Comparison of ENCODE assay signal across 8 cellular contexts in the genomic region with DNA sequence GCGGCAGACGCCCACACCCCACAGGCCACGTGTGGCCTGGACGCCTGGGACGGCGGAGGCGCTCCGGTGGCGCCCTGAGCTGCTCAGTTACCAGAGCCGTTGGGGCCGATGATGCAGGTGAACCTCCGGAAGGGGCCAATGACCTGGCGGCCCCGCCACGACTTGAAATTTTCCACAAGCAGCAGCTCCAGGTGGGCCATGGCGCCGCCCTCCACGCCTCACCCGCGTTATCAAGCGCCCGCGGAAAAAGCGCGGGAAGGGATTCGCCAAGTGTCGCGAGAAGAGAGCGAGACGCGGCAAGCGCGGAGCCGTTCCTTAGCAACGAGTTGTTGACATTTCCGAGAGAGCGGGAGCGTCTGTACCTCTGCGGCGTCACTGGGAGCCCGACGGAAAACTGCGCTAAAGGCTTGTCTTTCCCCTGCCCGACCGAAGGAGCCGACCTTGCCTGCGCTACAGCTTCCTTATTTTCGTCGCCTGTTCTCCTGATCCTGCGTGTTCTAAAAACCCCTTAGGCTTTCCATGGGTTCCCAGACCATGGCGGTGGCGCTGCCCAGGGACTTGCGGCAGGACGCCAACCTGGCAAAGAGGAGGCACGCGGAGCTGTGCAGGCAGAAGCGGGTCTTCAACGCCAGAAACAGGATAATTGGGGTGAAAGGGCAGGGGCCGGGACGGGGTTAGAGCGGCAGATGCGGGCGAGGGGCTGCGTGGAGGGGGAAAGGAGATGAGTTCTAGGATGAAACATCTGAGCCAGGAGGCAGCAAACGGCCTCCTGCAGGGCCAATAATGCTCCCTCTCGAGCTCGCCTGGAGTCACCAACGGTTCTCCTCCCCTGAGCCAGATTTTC. TPM values are rescaled to one million over a fixed set of nuclear protein-coding genes. Genes with fewer than 3 reads are reported as not detected.
DNase-seq lines count a peak whose midpoint lies in the region; TF ChIP-seq lines count a peak whose summit lies in the region.

Gene RIBC2 (plus strand): TSS at position 326 of the 844 bp plus-strand sequence. CDS start 194 bp downstream, at position 520.
Gene SMC1B (minus strand): TSS at position 232 of the 844 bp plus-strand sequence. CDS start 32 bp downstream, at position 200.

- peak within 1 kb of the TSS; percentile 83 for H3K4me2 ChIP-seq in skeletal muscle satellite cell (ENCODE audit: low read length)

- peak within 1 kb of the TSS; percentile 8; the same call in 1 of the 2 replicates for H3K27ac ChIP-seq in VCaP

- in situ Hi-C loops in T47D (cut with HindIII; ENCODE audit: low pct_unique_long_range_greater_than_20kb, low sequenced_read_pairs), result no loop called here

- peak within 1 kb of the TSS; percentile 71 for H3K9ac ChIP-seq in skeletal muscle satellite cell (ENCODE audit: low read depth, low read length)

- H3K9me3 ChIP-seq in skeletal muscle satellite cell (replicated peaks; ENCODE audit: low read length), result no peaks in the 10 kb centered on the region

- no peaks in the 10 kb centered on the region for H3K36me3 ChIP-seq in skeletal muscle satellite cell (ENCODE audit: insufficient read depth, low read length)

- H3K27me3 ChIP-seq in skeletal muscle satellite cell (ENCODE audit: control insufficient read depth, insufficient read depth, low read length), result peaks cover 5% of the 10 kb centered on the region

- TF ChIP-seq CTCF in VCaP (conservative IDR thresholded peaks at IDR 0.05), result no peak

- peaks cover 9% of the 10 kb centered on the region for H3K4me1 ChIP-seq in skeletal muscle satellite cell (ENCODE audit: control insufficient read depth, insufficient read depth, low read length)

- peak; percentile 92 for DNase-seq in GM03348 (ENCODE audit: low spot score)
- DNase-seq in NCI-H1105 treated with DMSO at 0.1 percent for 48 hours (lab: John Stamatoyannopoulos, UW), result peak; percentile 69
- DNase-seq in T47D (ENCODE audit: low read depth in 1 of 2, low spot score in 1 of 2), result peak; percentile 81 to 90
- DNase-seq in iPS-NIHi11 (ENCODE audit: low spot score), result peak; percentile 96
- DNase-seq in globus pallidus (ENCODE audit: low spot score), result no peak
- DNase-seq in cerebellar nuclear complex (lab: John Stamatoyannopoulos, UW), result no peak

- peak within 1 kb of the TSS; percentile 63 for H3K4me3 ChIP-seq in skeletal muscle satellite cell (ENCODE audit: low read length)

RNA-seq across cellular contexts. Expression of gene RIBC2, which starts in this region (rescaled TPM):
- total RNA-seq in skeletal muscle satellite cell (2012; rRNA removed), result 0.22 TPM in 1 of 2 replicates, not detected in the other

RNA-seq across cellular contexts. Expression of gene SMC1B, which starts in this region (rescaled TPM):
- not detected in 2 replicates for total RNA-seq in skeletal muscle satellite cell (2012; rRNA removed)

Comparison
In these comparisons a context has a peak if more than half of its experiments do, and no peak if none do; other contexts are left out.
1. DNase-seq: peak in GM03348 (single experiment), NCI-H1105 treated with DMSO at 0.1 percent for 48 hours (single experiment), T47D (2 of 2) and iPS-NIHi11 (single experiment); none in globus pallidus (single experiment) and cerebellar nuclear complex (0 of 2).